1 cellular context compared by ENCODE assay signal in genomic region chr2:164913011-164913410, GRCh38.
TF ChIP-seq lines count a peak whose summit lies in the region.

No MANE protein-coding gene starts in this region.

TF ChIP-seq in HepG2, 621 proteins besides CTCF, POLR2A, EP300 and RAD21:
- TF ChIP-seq NFE2L2 (IDR thresholded peaks at IDR 0.05; ENCODE audit: low read length) (no peak), ZFP82 (CRISPR knock-in tag; IDR thresholded peaks at IDR 0.05; ENCODE audit: borderline replicate concordance) (no peak), MED8 (CRISPR knock-in tag; IDR thresholded peaks at IDR 0.05; ENCODE audit: insufficient replicate concordance) (no peak), NR2C2 (CRISPR knock-in tag; IDR thresholded peaks at IDR 0.05; ENCODE audit: borderline replicate concordance) (peak; percentile 3; the same call in 1 of the 2 replicates), DMTF1 (CRISPR knock-in tag; IDR thresholded peaks at IDR 0.05) (no peak), HOXA7 (CRISPR knock-in tag; IDR thresholded peaks at IDR 0.05) (no peak), ZNF558 (CRISPR knock-in tag; IDR thresholded peaks at IDR 0.05; ENCODE audit: borderline replicate concordance) (0 out of 2 replicates have a peak, but pooled peaks have one; percentile 23), KDM2A (CRISPR knock-in tag; IDR thresholded peaks at IDR 0.05; ENCODE audit: borderline replicate concordance, low read depth) (no peak), ZNF281 (CRISPR knock-in tag; IDR thresholded peaks at IDR 0.05; ENCODE audit: borderline replicate concordance) (0 out of 2 replicates have a peak, but pooled peaks have one; percentile 11), ZNF496 (CRISPR knock-in tag; IDR thresholded peaks at IDR 0.05; ENCODE audit: insufficient replicate concordance) (no peak)
- TF ChIP-seq, protein P1, sequence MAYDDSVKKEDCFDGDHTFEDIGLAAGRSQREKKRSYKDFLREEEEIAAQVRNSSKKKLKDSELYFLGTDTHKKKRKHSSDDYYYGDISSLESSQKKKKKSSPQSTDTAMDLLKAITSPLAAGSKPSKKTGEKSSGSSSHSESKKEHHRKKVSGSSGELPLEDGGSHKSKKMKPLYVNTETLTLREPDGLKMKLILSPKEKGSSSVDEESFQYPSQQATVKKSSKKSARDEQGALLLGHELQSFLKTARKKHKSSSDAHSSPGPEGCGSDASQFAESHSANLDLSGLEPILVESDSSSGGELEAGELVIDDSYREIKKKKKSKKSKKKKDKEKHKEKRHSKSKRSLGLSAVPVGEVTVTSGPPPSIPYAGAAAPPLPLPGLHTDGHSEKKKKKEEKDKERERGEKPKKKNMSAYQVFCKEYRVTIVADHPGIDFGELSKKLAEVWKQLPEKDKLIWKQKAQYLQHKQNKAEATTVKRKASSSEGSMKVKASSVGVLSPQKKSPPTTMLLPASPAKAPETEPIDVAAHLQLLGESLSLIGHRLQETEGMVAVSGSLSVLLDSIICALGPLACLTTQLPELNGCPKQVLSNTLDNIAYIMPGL (CRISPR knock-in tag; IDR thresholded peaks at IDR 0.05; ENCODE audit: borderline replicate concordance in 1 of 2, low read depth in 1 of 2) = no peak
- TF ChIP-seq, protein P2, sequence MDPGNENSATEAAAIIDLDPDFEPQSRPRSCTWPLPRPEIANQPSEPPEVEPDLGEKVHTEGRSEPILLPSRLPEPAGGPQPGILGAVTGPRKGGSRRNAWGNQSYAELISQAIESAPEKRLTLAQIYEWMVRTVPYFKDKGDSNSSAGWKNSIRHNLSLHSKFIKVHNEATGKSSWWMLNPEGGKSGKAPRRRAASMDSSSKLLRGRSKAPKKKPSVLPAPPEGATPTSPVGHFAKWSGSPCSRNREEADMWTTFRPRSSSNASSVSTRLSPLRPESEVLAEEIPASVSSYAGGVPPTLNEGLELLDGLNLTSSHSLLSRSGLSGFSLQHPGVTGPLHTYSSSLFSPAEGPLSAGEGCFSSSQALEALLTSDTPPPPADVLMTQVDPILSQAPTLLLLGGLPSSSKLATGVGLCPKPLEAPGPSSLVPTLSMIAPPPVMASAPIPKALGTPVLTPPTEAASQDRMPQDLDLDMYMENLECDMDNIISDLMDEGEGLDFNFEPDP (CRISPR knock-in tag; conservative IDR thresholded peaks at IDR 0.05) = 0 out of 2 replicates have a peak, but pooled peaks have one; percentile 8
